In the genomic region with DNA sequence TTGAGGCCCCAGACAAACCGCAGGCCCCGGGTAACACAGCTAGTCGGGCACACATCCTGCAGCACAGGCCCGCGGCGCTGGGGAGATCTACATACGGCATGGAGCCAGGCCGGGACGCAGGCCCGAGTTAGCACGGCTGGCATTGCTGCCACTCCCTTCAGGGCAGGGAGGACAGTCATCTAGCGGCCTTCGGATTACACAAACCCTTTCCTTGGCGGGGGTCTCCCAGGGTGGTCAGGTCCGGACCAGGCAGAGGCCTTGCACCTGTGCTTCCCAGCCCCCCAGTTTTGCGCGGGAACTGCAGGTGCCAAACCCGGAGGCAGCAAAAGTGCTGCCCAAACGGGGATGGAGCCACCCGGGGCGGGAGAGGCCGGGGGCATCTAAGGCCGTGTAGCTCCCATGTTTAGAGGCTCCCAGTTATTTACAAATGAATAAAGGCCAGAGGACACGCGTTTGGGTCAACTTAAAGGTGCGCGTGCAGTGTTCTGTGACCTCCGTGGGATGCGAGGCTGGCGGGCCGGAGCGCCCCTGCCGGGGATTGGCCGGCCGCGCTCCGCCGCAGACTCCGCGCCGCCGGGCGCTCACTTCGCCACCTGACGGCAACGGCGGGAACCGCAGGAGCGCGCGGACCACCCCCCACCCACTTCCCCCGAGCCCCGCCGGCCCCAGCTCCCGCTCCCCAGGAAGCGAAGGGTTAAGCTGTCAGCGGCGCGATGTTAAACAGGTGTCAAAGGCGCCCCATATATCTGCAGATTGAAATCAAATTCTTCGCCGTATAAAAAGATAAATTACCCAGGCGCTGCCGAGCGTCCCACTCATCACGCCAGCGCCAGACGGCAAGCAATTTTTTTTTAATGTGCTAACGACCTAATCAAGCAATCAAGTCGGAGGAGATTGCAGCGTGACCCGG, we compare ENCODE assay signal across 8 cellular contexts. TPM values are rescaled to one million over a fixed set of nuclear protein-coding genes. Genes with fewer than 3 reads are reported as not detected.
DNase-seq lines count a peak whose midpoint lies in the region; ATAC-seq and TF ChIP-seq lines count a peak whose summit lies in the region.

No MANE protein-coding gene starts in this region.

- peak; percentile 77 for TF ChIP-seq CTCF in epithelial cell of proximal tubule (conservative IDR thresholded peaks at IDR 0.05; ENCODE audit: low read depth, low read length)

- peak; percentile 32 for DNase-seq in EL
- peak; percentile 74 for DNase-seq in NCI-H748 (lab: John Stamatoyannopoulos, UW; ENCODE audit: unreplicated experiment)
- peak; percentile 63 for DNase-seq in activated CD8-positive, alpha-beta memory T cell treated with anti-CD3 and anti-CD28 coated beads, Interleukin-2, amount 50 U/mL, for 4 hours
- no peak for DNase-seq in epithelial cell of proximal tubule (ENCODE audit: low read depth)
- DNase-seq in myocyte (ENCODE audit: low read depth), result peak; percentile 33
- peak; percentile 15 to 38 for DNase-seq in stimulated activated CD8-positive, alpha-beta memory T cell treated with anti-CD3 and anti-CD28 coated beads, Interleukin-7, amount 100 ng/mL, for 4 hours (ENCODE audit: low read depth in 2 of 2)
- no peak for DNase-seq in NCI-H226

- ATAC-seq in HG02840 (IDR thresholded peaks at IDR 0.05; ENCODE audit: low FRiP score, unreplicated experiment), result peak; percentile 59

- peak overlapping the region; percentile 66 for H3K4me3 ChIP-seq in epithelial cell of proximal tubule (ENCODE audit: low read depth, low read length)

RNA-seq across cellular contexts. Expression of a gene that starts 18.1 kb away (rescaled TPM):
- total RNA-seq in epithelial cell of proximal tubule (not detected in 2 replicates), myocyte (not detected in 2 replicates)
- not detected for polyA plus RNA-seq in myocyte (2012)

RNA-seq across cellular contexts. Expression of a gene that starts 45.4 kb away (rescaled TPM):
- total RNA-seq in epithelial cell of proximal tubule, result 36.8 and 65.3 TPM in 2 replicates
- 20.0 and 26.4 TPM in 2 replicates for total RNA-seq in myocyte
- 38.5 TPM for polyA plus RNA-seq in myocyte (2012)

Comparison
In these comparisons a context has a peak if more than half of its experiments do, and no peak if none do; other contexts are left out.
1. DNase-seq: peak in EL (single experiment), NCI-H748 (single experiment), activated CD8-positive, alpha-beta memory T cell treated with anti-CD3 and anti-CD28 coated beads, Interleukin-2, amount 50 U/mL, for 4 hours (single experiment), myocyte (single experiment) and stimulated activated CD8-positive, alpha-beta memory T cell treated with anti-CD3 and anti-CD28 coated beads, Interleukin-7, amount 100 ng/mL, for 4 hours (2 of 2); none in epithelial cell of proximal tubule (single experiment) and NCI-H226 (single experiment).